In genomic region chr1:16613185-16614147, GRCh38 we compare ENCODE assay signal across 1 cellular context.
TF ChIP-seq lines count a peak whose summit lies in the region.

Gene NBPF1 (minus strand): TSS chr1:16613564.

TF ChIP-seq in HepG2, 621 proteins besides CTCF, POLR2A, EP300 and RAD21 (continued from another document and continues in another):
- TF ChIP-seq AHDC1 (CRISPR knock-in tag; IDR thresholded peaks at IDR 0.05; ENCODE audit: borderline replicate concordance) (no peak), ZNF646 (CRISPR knock-in tag; IDR thresholded peaks at IDR 0.05) (peak; percentile 78; the same call in 1 of the 2 replicates), TEAD2 (CRISPR knock-in tag; IDR thresholded peaks at IDR 0.05) (peak; percentile 95), NCOR1 (IDR thresholded peaks at IDR 0.05; ENCODE audit: borderline replicate concordance, low read length) (no peak; the same call in 1 of the 2 replicates), POLR2AphosphoS2 (IDR thresholded peaks at IDR 0.05; ENCODE audit: low read depth, low read length) (peak; percentile 95), PRDM4 (CRISPR knock-in tag; IDR thresholded peaks at IDR 0.05; ENCODE audit: borderline replicate concordance) (peak; percentile 93), ZNF800 (CRISPR knock-in tag; IDR thresholded peaks at IDR 0.05) (peak; percentile 99), HMGXB4 (CRISPR knock-in tag; IDR thresholded peaks at IDR 0.05; ENCODE audit: borderline replicate concordance in 1 of 2, low read depth in 1 of 2) (peak; percentile 98 to 99), ZNF451 (CRISPR knock-in tag; IDR thresholded peaks at IDR 0.05) (peak; percentile 99), DPF2 (CRISPR knock-in tag; IDR thresholded peaks at IDR 0.05; ENCODE audit: borderline replicate concordance, low read depth) (peak; percentile 70), ZNF839 (CRISPR knock-in tag; IDR thresholded peaks at IDR 0.05; ENCODE audit: borderline replicate concordance) (peak; percentile 100), ZNF607 (CRISPR knock-in tag; IDR thresholded peaks at IDR 0.05; ENCODE audit: borderline replicate concordance) (no peak), SOX6 (IDR thresholded peaks at IDR 0.05) (no peak), SOX6 (CRISPR knock-in tag; IDR thresholded peaks at IDR 0.05) (peak; percentile 83), CREB1 (IDR thresholded peaks at IDR 0.05) (no peak), CREB1 (CRISPR knock-in tag; IDR thresholded peaks at IDR 0.05) (no peak), E2F2 (CRISPR knock-in tag; IDR thresholded peaks at IDR 0.05; ENCODE audit: borderline replicate concordance) (peak; percentile 92; the same call in 1 of the 2 replicates), SIN3B (IDR thresholded peaks at IDR 0.05; ENCODE audit: low read length) (peak; percentile 49), GPN1 (CRISPR knock-in tag; IDR thresholded peaks at IDR 0.05; ENCODE audit: borderline replicate concordance) (peak; percentile 97), TFDP2 (CRISPR knock-in tag; IDR thresholded peaks at IDR 0.05) (peak; percentile 93), ZNF720 (CRISPR knock-in tag; IDR thresholded peaks at IDR 0.05) (0 out of 2 replicates have a peak, but pooled peaks have one; percentile 46), HMG20B (CRISPR knock-in tag; conservative IDR thresholded peaks at IDR 0.05) (peak; percentile 82; the same call in 1 of the 2 replicates), ZBTB20 (CRISPR knock-in tag; IDR thresholded peaks at IDR 0.05; ENCODE audit: borderline replicate concordance, low read depth) (peak; percentile 86), ZNF143 (CRISPR knock-in tag; IDR thresholded peaks at IDR 0.05) (peak; percentile 61), MTA3 (CRISPR knock-in tag; IDR thresholded peaks at IDR 0.05) (peak; percentile 88; the same call in 1 of the 2 replicates), PHF8 (CRISPR knock-in tag; IDR thresholded peaks at IDR 0.05) (peak; percentile 97), CCAR2 (optimal IDR thresholded peaks at IDR 0.05; ENCODE audit: low read depth, low read length) (no peak), TMF1 (CRISPR knock-in tag; IDR thresholded peaks at IDR 0.05; ENCODE audit: low read depth) (peak; percentile 100), BRCA1 (CRISPR knock-in tag; IDR thresholded peaks at IDR 0.05) (peak; percentile 94; the same call in 1 of the 2 replicates), GTF2F1 (IDR thresholded peaks at IDR 0.05; ENCODE audit: low read length) (peak; percentile 36; the same call in 1 of the 2 replicates), HOXA5 (CRISPR knock-in tag; IDR thresholded peaks at IDR 0.05) (peak; percentile 98), NONO (IDR thresholded peaks at IDR 0.05) (no peak), NONO (CRISPR knock-in tag; conservative IDR thresholded peaks at IDR 0.05) (no peak), NFYC (CRISPR knock-in tag; IDR thresholded peaks at IDR 0.05) (peak; percentile 14), ZNF235 (CRISPR knock-in tag; IDR thresholded peaks at IDR 0.05; ENCODE audit: borderline replicate concordance) (peak; percentile 97; the same call in 1 of the 2 replicates), TFE3 (CRISPR knock-in tag; IDR thresholded peaks at IDR 0.05) (peak; percentile 72), EHMT2 (IDR thresholded peaks at IDR 0.05; ENCODE audit: borderline replicate concordance, low read depth, low read length) (no peak)
